33 cellular contexts compared by ENCODE assay signal in the genomic region with DNA sequence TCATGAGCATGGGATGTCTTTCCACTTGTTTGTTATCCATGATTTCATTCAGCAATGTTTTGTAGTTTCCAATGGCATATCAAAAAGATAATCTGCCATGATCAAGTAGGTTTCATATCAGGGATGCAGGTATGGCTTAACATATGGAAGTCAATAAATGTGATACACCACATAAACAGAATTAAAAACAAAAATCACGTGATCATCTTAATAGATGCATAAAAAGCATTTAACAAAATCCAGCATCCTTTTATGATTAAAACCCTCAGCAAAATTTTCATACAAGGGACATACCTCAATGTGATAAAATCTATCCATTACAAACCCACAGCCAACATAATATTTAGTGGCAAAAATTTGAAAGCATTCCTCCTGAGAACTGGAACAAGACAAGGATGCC.
"Had no signal": no experiment of that assay in that cellular context is flagged by ENCODE, and none has a peak within 500 bp of the region (broad histone marks: within the 10 kb centered on the region; RNA-seq: fewer than 3 reads in every experiment).

No MANE protein-coding gene starts in this region.

- FAIRE-seq: astrocyte, bronchial epithelial cell had no signal

- H3K27ac ChIP-seq: adrenal gland, ascending aorta, body of pancreas, brain microvascular endothelial cell, breast epithelium, cardiac muscle cell had no signal

- H3K4me1 ChIP-seq: adrenal gland, ascending aorta, body of pancreas, breast epithelium had no signal

- H3K27me3 ChIP-seq: adrenal gland, ascending aorta, body of pancreas, brain microvascular endothelial cell, breast epithelium, cardiac muscle cell had no signal

- H3K9me3 ChIP-seq: adrenal gland, body of pancreas had no signal

- DNase-seq: activated effector memory CD4-positive, alpha-beta T cell treated with anti-CD3 and anti-CD28 coated beads, Interleukin-2, amount 50 U/mL, for 16 hours; activated effector memory CD4-positive, alpha-beta T cell treated with Interleukin-2 at 50 U/mL for 16 hours; activated gamma-delta T cell; activated gamma-delta T cell treated with Interleukin-2 at 50 U/mL for 16 hours; activated naive CD4-positive, alpha-beta T cell; activated naive CD4-positive, alpha-beta T cell treated with anti-CD3 and anti-CD28 coated beads for 36 hours; activated naive CD4-positive, alpha-beta T cell treated with anti-CD3 and anti-CD28 coated beads, Interleukin-2, amount 10 ng/mL, durations not matched to agents 7 days and 5 days; activated naive CD4-positive, alpha-beta T cell treated with anti-CD3 and anti-CD28 coated beads, Interleukin-2, amount 50 U/mL, for 16 hours; activated naive CD4-positive, alpha-beta T cell treated with Interleukin-2 at 50 U/mL for 16 hours; activated naive CD8-positive, alpha-beta T cell treated with anti-CD3 and anti-CD28 coated beads for 36 hours; activated naive CD8-positive, alpha-beta T cell treated with anti-CD3 and anti-CD28 coated beads, Interleukin-2, amount 10 ng/mL, durations not matched to agents 7 days and 5 days; activated naive CD8-positive, alpha-beta T cell treated with anti-CD3 and anti-CD28 coated beads, Interleukin-2, amount 50 U/mL, for 24 hours; activated T-cell treated with anti-CD3 and anti-CD28 coated beads, Interleukin-2, amount 50 U/mL, for 24 hours; activated T-cell treated with anti-CD3 and anti-CD28 coated beads, Interleukin-2, amount 50 U/mL, for 4 hours; activated T-cell treated with anti-CD3 and anti-CD28 coated beads, Interleukin-2, amount 50 U/mL, for 48 hours; activated T-cell treated with anti-CD3 and anti-CD28 coated beads, Interleukin-2, amount 50 U/mL, for 72 hours; adrenal gland; amniotic stem cell; amygdala; anterior cingulate cortex; aorta; body of pancreas; brain microvascular endothelial cell; caudate nucleus; central memory CD4-positive, alpha-beta T cell; cerebellar nuclear complex had no signal

- H3K36me3 ChIP-seq: adrenal gland, ascending aorta, brain microvascular endothelial cell, breast epithelium, cardiac muscle cell had no signal

- H3K4me3 ChIP-seq: adrenal gland, ascending aorta, body of pancreas, breast epithelium, cardiac muscle cell had no signal

- ATAC-seq: activated naive CD4-positive, alpha-beta T cell treated with anti-CD3 and anti-CD28 coated beads, Interleukin-2, amount 50 U/mL, for 72 hours; activated naive CD8-positive, alpha-beta T cell treated with anti-CD3 and anti-CD28 coated beads, Interleukin-2, amount 50 U/mL, for 24 hours; activated T-cell treated with anti-CD3 and anti-CD28 coated beads, Interleukin-2, amount 50 U/mL, for 4 hours; activated T-cell treated with anti-CD3 and anti-CD28 coated beads, Interleukin-2, amount 50 U/mL, for 72 hours; activated T-helper 17 cell treated with anti-CD3 and anti-CD28 coated beads, Interleukin-2, amount 50 U/mL, for 72 hours; body of pancreas had no signal
